In the genomic region with DNA sequence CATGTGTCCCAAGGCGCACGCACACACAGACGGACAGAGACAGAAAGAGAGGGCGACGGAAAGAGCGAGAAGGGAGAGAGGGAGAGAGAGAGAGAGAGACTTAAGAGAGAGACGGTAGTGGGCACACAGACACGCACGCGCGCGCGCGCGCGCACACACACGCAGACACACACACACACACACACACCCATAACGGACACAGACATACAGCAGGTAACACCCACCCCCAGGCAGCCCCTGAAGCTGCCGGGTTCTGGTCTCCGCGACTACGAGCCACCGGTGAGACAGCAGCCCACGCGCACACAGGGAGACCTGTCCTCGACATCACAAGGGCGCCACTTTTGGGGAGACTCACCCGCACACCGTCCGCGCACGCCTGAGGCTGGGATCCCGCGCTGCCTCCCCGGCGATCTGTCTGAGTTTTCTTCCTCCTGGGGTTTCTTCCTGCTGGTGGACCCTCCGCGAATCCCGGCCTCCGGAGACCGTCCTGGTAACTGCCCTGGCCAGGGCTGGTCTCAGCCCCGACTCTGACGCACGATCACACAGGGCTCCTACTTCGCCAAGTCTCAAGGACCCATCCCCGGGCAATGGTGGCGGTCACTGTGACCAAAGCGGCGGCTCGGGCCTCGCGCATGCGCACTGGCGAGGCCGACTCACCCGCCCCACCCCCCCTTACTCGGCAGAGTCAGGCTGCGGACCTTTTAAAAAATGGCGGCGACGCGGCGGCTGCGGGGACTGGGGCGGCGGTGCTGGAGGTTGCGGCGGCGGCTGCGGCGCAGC, we compare ENCODE assay signal across 8 cellular contexts.
DNase-seq lines count a peak whose midpoint lies in the region; ATAC-seq and TF ChIP-seq lines count a peak whose summit lies in the region.
"Not testable (repeated sequence)": the region's sequence is repeated elsewhere in the genome, so short reads cannot be mapped to it uniquely, and the experiment has no call there.

No MANE protein-coding gene starts in this region.

- not testable (repeated sequence) for H3K27me3 Mint-ChIP-seq in nephron progenitor cell (ENCODE audit: low read depth, poor library complexity)

- not testable (repeated sequence) for H3K36me3 Mint-ChIP-seq in nephron progenitor cell (ENCODE audit: low read depth)

- not testable (repeated sequence) for TF ChIP-seq POLR2A in Peyer's patch (IDR thresholded peaks at IDR 0.05)

- WGBS in heart right ventricle, 2 donors = 0 to 11% methylated on average over 5 to 11 of the region's 71 CpGs

- intact Hi-C loops in heart right ventricle (cut with DNase I) = not testable (repeated sequence)

- not testable (repeated sequence) for H3K4me1 Mint-ChIP-seq in nephron progenitor cell

- H3K27ac Mint-ChIP-seq in nephron progenitor cell = peak overlapping the region; percentile 51

- not testable (repeated sequence) for TF ChIP-seq CTCF in AG10803 (conservative IDR thresholded peaks at IDR 0.05; ENCODE audit: low read length); Peyer's patch (IDR thresholded peaks at IDR 0.05); heart right ventricle (IDR thresholded peaks at IDR 0.05); nephron progenitor cell (IDR thresholded peaks at IDR 0.05)

- H3K27me3 ChIP-seq in Peyer's patch, heart right ventricle: not testable (repeated sequence)

- peak overlapping the region; percentile 64 for H3K4me3 ChIP-seq in AG10803 (ENCODE audit: low read length)
- peak overlapping the region in 3 of 4 donors; percentile 36 to 54 (median 53) for H3K4me3 ChIP-seq in Peyer's patch
- H3K4me3 ChIP-seq in heart right ventricle = peak overlapping the region in 5 of 10 donors; percentile 36 to 53 (median 43)

- H3K27ac ChIP-seq in Peyer's patch (peak overlapping the region in 3 of 4 donors; percentile 57 to 75 (median 68)), caudate nucleus (ENCODE audit: low read depth, low read length) (peak overlapping the region; percentile 67), heart right ventricle (peak overlapping the region in 4 of 10 donors; percentile 58 to 79 (median 70))

- ATAC-seq in heart right ventricle = peak; percentile 33 to 92 (median 70)

- peak overlapping the region; percentile 92 for H3K4me3 Mint-ChIP-seq in nephron progenitor cell

- not testable (repeated sequence) for H3K9me3 Mint-ChIP-seq in nephron progenitor cell

- peak; percentile 33 for DNase-seq in AG10803 (ENCODE audit: low read depth)
- peak; percentile 34 for DNase-seq in H4 (ENCODE audit: low spot score)
- DNase-seq in Peyer's patch = peak; percentile 47 to 65 (median 51)
- DNase-seq in activated T-cell treated with anti-CD3 and anti-CD28 coated beads for 48 hours (ENCODE audit: low read depth) = peak; percentile 10
- not testable (repeated sequence) for DNase-seq in caudate nucleus (lab: John Stamatoyannopoulos, UW)
- DNase-seq in heart right ventricle = peak; percentile 3 to 46
- peak; percentile 27 for DNase-seq in nephron progenitor cell
- peak in 2 of 3 experiments; percentile 3 to 26 for DNase-seq in stimulated activated CD4-positive, alpha-beta T cell treated with anti-CD3 and anti-CD28 coated beads, TNF-alpha, amount 100 ng/mL, for 4 hours (ENCODE audit: low read depth in 3 of 3)

- H3K9me3 ChIP-seq in Peyer's patch, heart right ventricle: not testable (repeated sequence)

- not testable (repeated sequence) for H3K36me3 ChIP-seq in Peyer's patch, heart right ventricle

- H3K4me1 ChIP-seq in Peyer's patch, heart right ventricle: not testable (repeated sequence)
